9 cellular contexts compared by ENCODE assay signal in genomic region chr19:18194208-18194530, GRCh38. TPM values are rescaled to one million over a fixed set of nuclear protein-coding genes. Genes with fewer than 3 reads are reported as not detected.
DNase-seq lines count a peak whose midpoint lies in the region; ATAC-seq and TF ChIP-seq lines count a peak whose summit lies in the region.
"Had no signal": no experiment of that assay in that cellular context is flagged by ENCODE, and none has a peak within 500 bp of the region (broad histone marks: within the 10 kb centered on the region; RNA-seq: fewer than 3 reads in every experiment).

No MANE protein-coding gene starts in this region.

- no peak overlapping the region for H3K4ac ChIP-seq in trophoblast cell (ENCODE audit: low read depth, low read length)

- H4K91ac ChIP-seq in trophoblast cell (ENCODE audit: low read depth, low read length): no peak overlapping the region

- H4K8ac ChIP-seq in trophoblast cell (ENCODE audit: low read depth, low read length): peak overlapping the region; percentile 85

- H2BK12ac ChIP-seq in trophoblast cell (ENCODE audit: low read length): no peak overlapping the region

- CTCF ChIA-PET in PC-3 (lab: Charles Lee): no interaction called here
- CTCF ChIA-PET in HEK293T (lab: Yijun Ruan, JAX): interaction anchor here (0.6 to 0.9 kb wide), 2 partner anchors 10 to 15 kb away, joined by 3 read pairs; partner anchors contain the start of gene RAB3A

- H3K36me3 ChIP-seq in DND-41 (ENCODE audit: insufficient read depth, low read length) (peaks cover 22% of the 10 kb centered on the region), PC-3 (ENCODE audit: low read depth, low read length) (no peaks in the 10 kb centered on the region), trophoblast cell (ENCODE audit: control insufficient read depth in 1 of 2, insufficient read depth in 2 of 2, low read length in 2 of 2) (peaks cover 11 to 12% of the 10 kb centered on the region in 2 experiments), mucosa of descending colon (ENCODE audit: low read depth) (no peaks in the 10 kb centered on the region)

- WGBS in trophoblast cell (ENCODE audit: extremely low coverage, insufficient coverage, insufficient read length): no CpG with 5 or more reads among the region's 8 CpGs

- no peak overlapping the region for H3K14ac ChIP-seq in trophoblast cell (ENCODE audit: low read length)

- peaks cover 6% of the 10 kb centered on the region for H3K79me1 ChIP-seq in trophoblast cell (ENCODE audit: low read length)

- peak overlapping the region; percentile 90 for H3K4me3 Mint-ChIP-seq in endothelial cell (ENCODE audit: unreplicated experiment)

- H3K4me3 ChIP-seq in DND-41 (ENCODE audit: low read depth in 1 of 2, low read length in 2 of 2) (peak overlapping the region; percentile 73 to 91; a peak in 3 of 4 replicates), PC-3 (ENCODE audit: low read length) (peak overlapping the region; percentile 85), trophoblast cell (ENCODE audit: low read depth, low read length) (peak overlapping the region; percentile 99), mucosa of descending colon (no peak overlapping the region)

- H3K4me2 ChIP-seq in DND-41 (ENCODE audit: insufficient read depth, low read length): peak overlapping the region; percentile 89
- H3K4me2 ChIP-seq in PC-3 (ENCODE audit: low read length): peak overlapping the region; percentile 92
- H3K4me2 ChIP-seq in trophoblast cell (ENCODE audit: low read length): peak overlapping the region; percentile 94

- H3F3A ChIP-seq in PC-3 (ENCODE audit: low read length, unreplicated experiment): no peaks in the 10 kb centered on the region

- TF ChIP-seq CTCF in DND-41 (IDR thresholded peaks at IDR 0.05; ENCODE audit: borderline replicate concordance, extremely low read depth, low read length, poor library complexity, severe bottlenecking): no peak
- no peak for TF ChIP-seq CTCF in PC-3 (conservative IDR thresholded peaks at IDR 0.05; ENCODE audit: low read depth, low read length)
- no peak for TF ChIP-seq CTCF in endothelial cell (IDR thresholded peaks at IDR 0.05; ENCODE audit: unreplicated experiment)
- no peak for TF ChIP-seq CTCF in mucosa of descending colon (IDR thresholded peaks at IDR 0.05)

- peak overlapping the region; percentile 87 for H3K9ac ChIP-seq in DND-41 (ENCODE audit: low read depth, low read length)
- H3K9ac ChIP-seq in PC-3 (ENCODE audit: low read length): peak overlapping the region; percentile 83
- H3K9ac ChIP-seq in trophoblast cell (ENCODE audit: low read length): no peak overlapping the region

- H3K27me3 Mint-ChIP-seq in endothelial cell (ENCODE audit: unreplicated experiment): peaks cover 10% of the 10 kb centered on the region

- H3K9me2 ChIP-seq in PC-3 (replicated peaks; ENCODE audit: low read length): no peaks in the 10 kb centered on the region

- peak overlapping the region; percentile 63 for H3K18ac ChIP-seq in trophoblast cell (ENCODE audit: low read length)

- H4K20me1 ChIP-seq in DND-41 (ENCODE audit: insufficient read depth, low read length) (0 out of 2 replicates have a peak, but pooled peaks cover 4% of the 10 kb centered on the region), PC-3 (ENCODE audit: low read length) (no peaks in the 10 kb centered on the region)

- peaks cover 10% of the 10 kb centered on the region for H3K79me2 ChIP-seq in DND-41 (ENCODE audit: insufficient read depth, low read length)
- H3K79me2 ChIP-seq in PC-3 (ENCODE audit: low read length): peaks cover 7% of the 10 kb centered on the region
- peaks cover 6% of the 10 kb centered on the region for H3K79me2 ChIP-seq in trophoblast cell (ENCODE audit: control insufficient read depth, insufficient read depth, low read length, poor library complexity)

- POLR2A ChIA-PET in PC-3 (lab: Charles Lee; ENCODE audit: unreplicated experiment): no interaction called here
- POLR2A ChIA-PET in HEK293T (lab: Yijun Ruan, JAX): interaction anchor here (0.9 to 1.8 kb wide), 4 partner anchors 11 to 131 kb away, joined by 3 to 11 read pairs (median 4); partner anchors contain the start of genes JUND and RAB3A

- peak overlapping the region; percentile 12 for H4K12ac ChIP-seq in trophoblast cell (ENCODE audit: low read depth, low read length)

- H3K4me1 Mint-ChIP-seq in endothelial cell (ENCODE audit: unreplicated experiment): peaks cover 9% of the 10 kb centered on the region

- intact Hi-C loops in PC-3 (cut with micrococcal nuclease) (no loop called here), mucosa of descending colon (cut with DNase I, micrococcal nuclease) (no loop called here)

- H3K9me3 ChIP-seq in DND-41 (ENCODE audit: insufficient read depth, low read length, severe bottlenecking) (no peaks in the 10 kb centered on the region), PC-3 (ENCODE audit: low read length) (no peaks in the 10 kb centered on the region), trophoblast cell (ENCODE audit: insufficient read depth, low read depth, low read length) (no peaks in the 10 kb centered on the region), mucosa of descending colon (no peaks in the 10 kb centered on the region)

- H2BK5ac ChIP-seq in trophoblast cell (ENCODE audit: low read depth, low read length, poor library complexity): no peak overlapping the region

- BruUV-seq in PC-3 (replicated peaks; lab: Mats Ljungman, UMichigan): no TSS peak

- H2BK120ac ChIP-seq in trophoblast cell (ENCODE audit: insufficient read depth, low read length, poor library complexity): no peak overlapping the region

- no peak for DNase-seq in DND-41
- DNase-seq in PC-3: no peak
- no peak for DNase-seq in endothelial cell (ENCODE audit: low spot score)
- DNase-seq in trophoblast cell: no peak
- DNase-seq in HEK293T (ENCODE audit: extremely low spot score): no peak
- no peak for DNase-seq in mucosa of descending colon
- no peak for DNase-seq in HuH-7 (ENCODE audit: low spot score)
- DNase-seq: activated gamma-delta T cell had no signal

- ATAC-seq in DND-41 (ENCODE audit: insufficient read depth, low read depth) (no peak), PC-3 (no peak), mucosa of descending colon (no peak), HG02885 (IDR thresholded peaks at IDR 0.05; ENCODE audit: poor library complexity, unreplicated experiment) (no peak)

- H3K27me3 ChIP-seq in DND-41 (ENCODE audit: insufficient read depth, low read length, poor library complexity) (no peaks in the 10 kb centered on the region), PC-3 (ENCODE audit: low read length) (no peaks in the 10 kb centered on the region), trophoblast cell (ENCODE audit: insufficient read depth, low read length) (no peaks in the 10 kb centered on the region)

- H3K36me3 Mint-ChIP-seq in endothelial cell (ENCODE audit: low read depth, unreplicated experiment): no peaks in the 10 kb centered on the region

- H3K9me3 Mint-ChIP-seq in endothelial cell (ENCODE audit: unreplicated experiment): no peaks in the 10 kb centered on the region

- no peak overlapping the region for H3K23ac ChIP-seq in trophoblast cell (ENCODE audit: low read length)

- peak overlapping the region; percentile 42 for H2AK5ac ChIP-seq in trophoblast cell (ENCODE audit: low read length)

- H3K27ac ChIP-seq in DND-41 (ENCODE audit: low read length) (peak overlapping the region; percentile 75; the same call in 1 of the 2 replicates), PC-3 (ENCODE audit: low read length) (no peak overlapping the region), trophoblast cell (ENCODE audit: low read depth, low read length) (no peak overlapping the region)

- H3K27ac Mint-ChIP-seq in endothelial cell (ENCODE audit: unreplicated experiment): peak overlapping the region; percentile 61

- H2AFZ ChIP-seq in DND-41 (ENCODE audit: low read depth, low read length): no peak overlapping the region
- H2AFZ ChIP-seq in PC-3 (ENCODE audit: low read length): peak overlapping the region; percentile 64; the same call in 1 of the 2 replicates
- H2AFZ ChIP-seq in trophoblast cell (ENCODE audit: insufficient read depth, low read length, poor library complexity): peak overlapping the region; percentile 53

- H3K4me1 ChIP-seq in DND-41 (ENCODE audit: insufficient read depth, low read length) (peaks cover 26% of the 10 kb centered on the region), PC-3 (ENCODE audit: insufficient read depth, low read length) (peaks cover 13% of the 10 kb centered on the region), trophoblast cell (ENCODE audit: control insufficient read depth in 1 of 2, insufficient read depth in 2 of 2, low read length in 2 of 2) (peaks cover 15 to 17% of the 10 kb centered on the region in 2 experiments), mucosa of descending colon (ENCODE audit: low read depth) (peaks cover 20% of the 10 kb centered on the region)

TF ChIP-seq in HEK293T, 16 proteins besides CTCF, POLR2A, EP300 and RAD21:
- no peak for TF ChIP-seq LEF1 (IDR thresholded peaks at IDR 0.05; ENCODE audit: borderline replicate concordance)
- TF ChIP-seq ELF4 (IDR thresholded peaks at IDR 0.05): no peak

RNA-seq across cellular contexts. Expression of gene MPV17L2, which starts 1.2 kb away (rescaled TPM):
- total RNA-seq in PC-3 (2014; rRNA removed) (34.2 and 44.7 TPM in 2 replicates), endothelial cell (ENCODE audit: unreplicated experiment) (17.7 TPM), mucosa of descending colon (10 to 100 TPM in 2 of 3 donors, 1 to 10 TPM in 1; 6.7 to 12.4 (median 12.0) TPM)
- polyA plus RNA-seq in trophoblast cell (2013): 26.0 and 26.7 TPM in 2 replicates

RNA-seq across cellular contexts. Expression of gene RAB3A, which starts 9.7 kb away (rescaled TPM):
- total RNA-seq in PC-3 (2014; rRNA removed) (5.7 and 6.7 TPM in 2 replicates), endothelial cell (ENCODE audit: unreplicated experiment) (3.1 TPM), mucosa of descending colon (1 to 10 TPM; 5.7 to 7.6 (median 6.8) TPM)
- 2.5 and 3.0 TPM in 2 replicates for polyA plus RNA-seq in trophoblast cell (2013)

RNA-seq across cellular contexts. Expression of gene IFI30, which starts 20.6 kb away (rescaled TPM):
- total RNA-seq in PC-3 (2014; rRNA removed): 31.1 and 35.0 TPM in 2 replicates
- not detected for total RNA-seq in endothelial cell (ENCODE audit: unreplicated experiment)
- polyA plus RNA-seq in trophoblast cell (2013): 4.4 and 4.9 TPM in 2 replicates
- 100 to 1,000 TPM in 1 of 3 donors, 10 to 100 TPM in 2; 46.6 to 122 (median 49.4) TPM for total RNA-seq in mucosa of descending colon

RNA-seq across cellular contexts. Expression of gene PDE4C, which starts 32.1 kb away (rescaled TPM):
- total RNA-seq in PC-3 (2014; rRNA removed): 1.8 TPM in 1 of 2 replicates, not detected in the other
- total RNA-seq in endothelial cell (ENCODE audit: unreplicated experiment): 0.85 TPM
- 0.38 and 0.60 TPM in 2 replicates for polyA plus RNA-seq in trophoblast cell (2013)
- total RNA-seq in mucosa of descending colon: 1 to 10 TPM; 2.5 to 7.7 (median 6.2) TPM

RNA-seq across cellular contexts. Expression of gene PIK3R2, which starts 41.2 kb away (rescaled TPM):
- total RNA-seq in PC-3 (2014; rRNA removed) (13.9 and 15.8 TPM in 2 replicates), endothelial cell (ENCODE audit: unreplicated experiment) (28.0 TPM), mucosa of descending colon (10 to 100 TPM; 31.6 to 40.0 (median 35.2) TPM)
- 56.7 and 57.2 TPM in 2 replicates for polyA plus RNA-seq in trophoblast cell (2013)

Comparison
In these comparisons a context has a peak if more than half of its experiments do, and no peak if none do; other contexts are left out.
1. RNA of gene IFI30, which starts 20.6 kb away (total RNA-seq): 46.6 to 122 TPM in mucosa of descending colon and 31.1 to 35.0 TPM in PC-3; not detected in endothelial cell (single experiment); every median in the first group is over 10 times any median in the second.
2. Peak in every context shown above with its lines, with median percentiles within 50 percentile points of each other: H3K4me2 ChIP-seq.